In the genomic region with DNA sequence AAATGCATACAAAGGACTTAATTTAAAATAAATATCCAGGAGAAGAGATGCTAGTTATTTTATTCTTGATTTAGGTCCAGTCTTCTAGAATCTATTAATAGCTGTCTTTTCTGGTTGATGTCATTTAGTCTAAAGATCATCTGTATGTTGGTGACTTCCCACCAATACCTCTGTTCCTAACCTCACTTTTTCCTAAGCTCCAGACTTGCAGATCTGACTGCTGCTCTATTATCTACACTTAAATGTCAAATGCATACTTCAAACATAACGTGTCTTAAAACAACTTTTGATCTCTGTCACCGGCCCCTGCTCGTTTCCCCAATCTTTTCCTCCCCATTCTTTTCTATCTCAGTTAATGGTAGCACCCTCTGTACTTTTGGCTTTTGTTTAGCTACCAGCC, we compare ENCODE assay signal across 15 cellular contexts.
"Had no signal": no experiment of that assay in that cellular context is flagged by ENCODE, and none has a peak within 500 bp of the region (broad histone marks: within the 10 kb centered on the region; RNA-seq: fewer than 3 reads in every experiment).

No MANE protein-coding gene starts in this region.

- H3K36me3 ChIP-seq: brain microvascular endothelial cell had no signal

- H3K9me3 ChIP-seq: neutrophil had no signal

- DNase-seq: activated T-cell treated with anti-CD3 and anti-CD28 coated beads, Interleukin-2, amount 50 U/mL, for 1 hour; amygdala; brain microvascular endothelial cell; effector memory CD4-positive, alpha-beta T cell; foreskin keratinocyte; head of caudate nucleus; left cardiac atrium; natural killer cell; stimulated activated CD4-positive, alpha-beta T cell treated with anti-CD3 and anti-CD28 coated beads, Interleukin-2, amount 100 ng/mL, for 48 hours; stimulated activated naive B cell treated with anti-CD40 and anti-IgM and Interleukin-4, amounts not matched to agents 10 μg/mL and 1 μg/mL and 100 μg/mL, for 72 hours; substantia nigra; T-helper 17 cell; trophoblast cell had no signal

- H3K27ac ChIP-seq: foreskin keratinocyte, neutrophil, parathyroid adenoma had no signal

- H3K4me1 ChIP-seq: foreskin keratinocyte, parathyroid adenoma had no signal

- ATAC-seq: foreskin keratinocyte, left cardiac atrium, natural killer cell, T-helper 17 cell had no signal

- H3K27me3 ChIP-seq: brain microvascular endothelial cell, foreskin keratinocyte, neutrophil had no signal
